ENCODE assay signal across 1 cellular context in genomic region chr14:53855127-53855526, GRCh38.
TF ChIP-seq lines count a peak whose summit lies in the region.

No MANE protein-coding gene starts in this region.

TF ChIP-seq in HepG2, 621 proteins besides CTCF, POLR2A, EP300 and RAD21 (continued from another document):
- TF ChIP-seq RERE (CRISPR knock-in tag; IDR thresholded peaks at IDR 0.05; ENCODE audit: low read depth) (no peak), ATF1 (CRISPR knock-in tag; IDR thresholded peaks at IDR 0.05) (peak; percentile 43; the same call in 1 of the 2 replicates), ZNF574 (CRISPR knock-in tag; IDR thresholded peaks at IDR 0.05) (no peak), ZNF496 (CRISPR knock-in tag; IDR thresholded peaks at IDR 0.05; ENCODE audit: insufficient replicate concordance) (no peak), HNRNPL (IDR thresholded peaks at IDR 0.05; ENCODE audit: low read depth, low read length) (no peak), NFIC (IDR thresholded peaks at IDR 0.05; ENCODE audit: low read length) (peak; percentile 54; the same call in 1 of the 2 replicates), MZF1 (CRISPR knock-in tag; IDR thresholded peaks at IDR 0.05; ENCODE audit: borderline replicate concordance) (no peak), NFYC (CRISPR knock-in tag; IDR thresholded peaks at IDR 0.05) (no peak), SIN3A (IDR thresholded peaks at IDR 0.05; ENCODE audit: borderline replicate concordance, low read depth, low read length) (no peak), ZBTB4 (CRISPR knock-in tag; IDR thresholded peaks at IDR 0.05; ENCODE audit: borderline replicate concordance) (no peak), ERF (CRISPR knock-in tag; IDR thresholded peaks at IDR 0.05) (no peak), HES4 (CRISPR knock-in tag; IDR thresholded peaks at IDR 0.05; ENCODE audit: borderline replicate concordance) (no peak), NBN (conservative IDR thresholded peaks at IDR 0.05) (no peak), MEIS1 (CRISPR knock-in tag; IDR thresholded peaks at IDR 0.05; ENCODE audit: borderline replicate concordance) (no peak), NR2F1 (CRISPR knock-in tag; IDR thresholded peaks at IDR 0.05) (no peak), ARID3A (IDR thresholded peaks at IDR 0.05; ENCODE audit: low read depth, low read length) (peak; percentile 67; the same call in 1 of the 2 replicates), FOXP1 (IDR thresholded peaks at IDR 0.05) (no peak), FOXP1 (CRISPR knock-in tag; IDR thresholded peaks at IDR 0.05) (no peak; the same call in 1 of the 2 replicates), FOXO1 (CRISPR knock-in tag; IDR thresholded peaks at IDR 0.05) (no peak), ETS1 (CRISPR knock-in tag; IDR thresholded peaks at IDR 0.05) (no peak), ZNF790 (CRISPR knock-in tag; IDR thresholded peaks at IDR 0.05; ENCODE audit: borderline replicate concordance) (no peak), ZNF503 (CRISPR knock-in tag; IDR thresholded peaks at IDR 0.05) (no peak), ZNF260 (CRISPR knock-in tag; IDR thresholded peaks at IDR 0.05; ENCODE audit: borderline replicate concordance, low read depth) (no peak), MAZ (IDR thresholded peaks at IDR 0.05; ENCODE audit: borderline replicate concordance, low read depth, low read length) (no peak), MAZ (CRISPR knock-in tag; IDR thresholded peaks at IDR 0.05; ENCODE audit: low read depth) (no peak), HMG20A (CRISPR knock-in tag; IDR thresholded peaks at IDR 0.05; ENCODE audit: borderline replicate concordance) (peak; percentile 67; the same call in 1 of the 2 replicates), ZNF839 (CRISPR knock-in tag; IDR thresholded peaks at IDR 0.05; ENCODE audit: borderline replicate concordance) (no peak), ZNF597 (CRISPR knock-in tag; IDR thresholded peaks at IDR 0.05) (no peak), ZNF280B (CRISPR knock-in tag; IDR thresholded peaks at IDR 0.05; ENCODE audit: borderline replicate concordance) (no peak), BCL6 (CRISPR knock-in tag; IDR thresholded peaks at IDR 0.05) (peak; percentile 33), TRIM24 (CRISPR knock-in tag; IDR thresholded peaks at IDR 0.05) (no peak), ZNF75D (CRISPR knock-in tag; IDR thresholded peaks at IDR 0.05; ENCODE audit: borderline replicate concordance) (no peak), ZNF576 (CRISPR knock-in tag; IDR thresholded peaks at IDR 0.05) (no peak)
